Comparison of ENCODE assay signal across 8 cellular contexts in genomic region chr1:44318097-44319088, GRCh38.
DNase-seq lines count a peak whose midpoint lies in the region; ATAC-seq and TF ChIP-seq lines count a peak whose summit lies in the region.

No MANE protein-coding gene starts in this region.

- no peak overlapping the region for H3K27ac ChIP-seq in DND-41 (ENCODE audit: low read length)
- no peak overlapping the region for H3K27ac ChIP-seq in RWPE1
- no peak overlapping the region for H3K27ac ChIP-seq in iPS DF 6.9 (ENCODE audit: low read length)

- peak; percentile 44 for DNase-seq in DND-41
- DNase-seq in KBM-7: peak; percentile 55
- peak; percentile 75 for DNase-seq in RWPE1 (ENCODE audit: low spot score)
- DNase-seq in activated gamma-delta T cell treated with anti-CD3 and anti-CD28 coated beads, Interleukin-2, amount 50 U/mL, for 16 hours (ENCODE audit: low read depth): peak; percentile 17
- DNase-seq in iPS DF 6.9 (ENCODE audit: low read depth, low spot score): peak; percentile 37
- peak; percentile 25 for DNase-seq in stimulated activated CD4-positive, alpha-beta T cell treated with anti-CD3 and anti-CD28 coated beads, Interleukin-4, amount 100 ng/mL, for 1 hour

- CTCF ChIA-PET in RWPE1 (lab: Yijun Ruan, JAX): interaction anchor here (0.6 to 1.0 kb wide), 10 partner anchors 10 to 592 kb away, joined by 3 to 4 read pairs (median 3); no protein-coding TSS in a partner anchor

- no peaks in the 10 kb centered on the region for H3K27me3 ChIP-seq in DND-41 (ENCODE audit: insufficient read depth, low read length, poor library complexity)
- H3K27me3 ChIP-seq in iPS DF 6.9 (ENCODE audit: control insufficient read depth, insufficient read depth, low read length): no peaks in the 10 kb centered on the region

- no CpG with 5 or more reads among the region's 9 CpGs for WGBS in iPS DF 6.9 (ENCODE audit: insufficient coverage, insufficient read length)

- no peaks in the 10 kb centered on the region for H3K79me2 ChIP-seq in DND-41 (ENCODE audit: insufficient read depth, low read length)

- no peak overlapping the region for H3K4me2 ChIP-seq in DND-41 (ENCODE audit: insufficient read depth, low read length)

- H2AFZ ChIP-seq in DND-41 (ENCODE audit: low read depth, low read length): no peak overlapping the region

- H4K20me1 ChIP-seq in DND-41 (ENCODE audit: insufficient read depth, low read length): 0 out of 2 replicates have a peak, but pooled peaks cover 2% of the 10 kb centered on the region

- TF ChIP-seq CTCF in DND-41 (IDR thresholded peaks at IDR 0.05; ENCODE audit: borderline replicate concordance, extremely low read depth, low read length, poor library complexity, severe bottlenecking) (peak; percentile 92), RWPE1 (conservative IDR thresholded peaks at IDR 0.05; ENCODE audit: low read depth) (peak; percentile 79)

- in situ Hi-C loops in KBM-7 (cut with MboI; ENCODE audit: low pct_unique_long_range_greater_than_20kb, low sequenced_read_pairs): no loop called here

- no peak overlapping the region for H3K4me3 ChIP-seq in DND-41 (ENCODE audit: low read depth in 1 of 2, low read length in 2 of 2)
- H3K4me3 ChIP-seq in iPS DF 6.9 (ENCODE audit: low read length): no peak overlapping the region

- H3K36me3 ChIP-seq in DND-41 (ENCODE audit: insufficient read depth, low read length) (peaks cover 65% of the 10 kb centered on the region), iPS DF 6.9 (ENCODE audit: control insufficient read depth, insufficient read depth, low read length) (no peaks in the 10 kb centered on the region; the same call in 1 of the 2 replicates)

- POLR2A ChIA-PET in RWPE1 (lab: Yijun Ruan, JAX; ENCODE audit: low non-redundant PET): no interaction called here

- ATAC-seq in DND-41 (ENCODE audit: insufficient read depth, low read depth): peak; percentile 47; the same call in 1 of the 3 replicates
- no peak for ATAC-seq in HG03135 (IDR thresholded peaks at IDR 0.05; ENCODE audit: unreplicated experiment)
- ATAC-seq in GM21576 (IDR thresholded peaks at IDR 0.05; ENCODE audit: unreplicated experiment): no peak

- no peak overlapping the region for H3K9ac ChIP-seq in DND-41 (ENCODE audit: low read depth, low read length)

- H3K9me3 ChIP-seq in DND-41 (ENCODE audit: insufficient read depth, low read length, severe bottlenecking) (no peaks in the 10 kb centered on the region), iPS DF 6.9 (ENCODE audit: control insufficient read depth, insufficient read depth, low read length) (no peaks in the 10 kb centered on the region)

- H3K4me1 ChIP-seq in DND-41 (ENCODE audit: insufficient read depth, low read length) (no peaks in the 10 kb centered on the region), iPS DF 6.9 (ENCODE audit: control insufficient read depth, insufficient read depth, low read length) (no peaks in the 10 kb centered on the region; the same call in 1 of the 2 replicates)

Comparison
In these comparisons a context has a peak if more than half of its experiments do, and no peak if none do; other contexts are left out.
1. DNase-seq: peak in every context shown above with its lines; median percentile 75 in RWPE1; 55 in KBM-7; 44 in DND-41; 37 in iPS DF 6.9; 25 in stimulated activated CD4-positive, alpha-beta T cell treated with anti-CD3 and anti-CD28 coated beads, Interleukin-4, amount 100 ng/mL, for 1 hour; 17 in activated gamma-delta T cell treated with anti-CD3 and anti-CD28 coated beads, Interleukin-2, amount 50 U/mL, for 16 hours.